In genomic region chr16:48558269-48558915, GRCh38 we compare ENCODE assay signal across 12 cellular contexts. TPM values are rescaled to one million over a fixed set of nuclear protein-coding genes. Genes with fewer than 3 reads are reported as not detected.
DNase-seq lines count a peak whose midpoint lies in the region; ATAC-seq and TF ChIP-seq lines count a peak whose summit lies in the region.
"Had no signal": no experiment of that assay in that cellular context is flagged by ENCODE, and none has a peak within 500 bp of the region (broad histone marks: within the 10 kb centered on the region; RNA-seq: fewer than 3 reads in every experiment).

No MANE protein-coding gene starts in this region.

- peak; percentile 61 for ATAC-seq in naive thymus-derived CD4-positive, alpha-beta T cell
- no peak for ATAC-seq in left lobe of liver
- ATAC-seq in HG02759 (IDR thresholded peaks at IDR 0.05; ENCODE audit: unreplicated experiment), result no peak
- no peak for ATAC-seq in HG02642 (IDR thresholded peaks at IDR 0.05; ENCODE audit: poor library complexity, unreplicated experiment)

- H3K27ac ChIP-seq in coronary artery, result peak overlapping the region in 1 of 2 donors; percentile 44
- no peak overlapping the region for H3K27ac ChIP-seq in naive thymus-derived CD4-positive, alpha-beta T cell (ENCODE audit: low read depth, low read length)
- H3K27ac ChIP-seq: KMS-11, neural progenitor cell, suprapubic skin had no signal

- H3K4me3 ChIP-seq in coronary artery, result peak overlapping the region; percentile 37
- peak overlapping the region; percentile 13 for H3K4me3 ChIP-seq in naive thymus-derived CD4-positive, alpha-beta T cell (ENCODE audit: low read length)
- H3K4me3 ChIP-seq: neural progenitor cell, suprapubic skin had no signal

- H3K4me3 Mint-ChIP-seq in naive thymus-derived CD4-positive, alpha-beta T cell, result peak overlapping the region in 8 of 10 donors; percentile 23 to 66 (median 46)
- H3K4me3 Mint-ChIP-seq: neural progenitor cell had no signal

- POLR2A ChIA-PET in naive thymus-derived CD4-positive, alpha-beta T cell (lab: Charles Lee), result interaction anchor here (0.7 to 1.0 kb wide), 2 partner anchors 45 to 54 kb away, joined by 3 to 5 read pairs; no protein-coding TSS in a partner anchor

- H3K27me3 Mint-ChIP-seq in naive thymus-derived CD4-positive, alpha-beta T cell, result no peaks in the 10 kb centered on the region

- H3K27me3 ChIP-seq in naive thymus-derived CD4-positive, alpha-beta T cell (ENCODE audit: control insufficient read depth in 2 of 2, insufficient read depth in 2 of 2, low read length in 2 of 2), result no peaks in the 10 kb centered on the region
- H3K27me3 ChIP-seq: neural progenitor cell, suprapubic skin had no signal

- H3K4me1 Mint-ChIP-seq in naive thymus-derived CD4-positive, alpha-beta T cell, result peaks cover 42 to 93% (median 83%) of the 10 kb centered on the region in 7 donors

- CTCF ChIA-PET in naive thymus-derived CD4-positive, alpha-beta T cell (lab: Charles Lee), result interaction anchor here (1.3 to 2.2 kb wide), 2 partner anchors 15 to 65 kb away, joined by 3 to 8 read pairs; no protein-coding TSS in a partner anchor

- DNase-seq in AML-193 (lab: John Stamatoyannopoulos, UW) (peak; percentile 79 to 90), NOMO-1 treated with dmso at 0.1 percent for 144 hours (lab: John Stamatoyannopoulos, UW; ENCODE audit: unreplicated experiment) (peak; percentile 49), coronary artery (ENCODE audit: low spot score) (no peak), left lobe of liver (ENCODE audit: low spot score) (no peak), DMS79 (lab: John Stamatoyannopoulos, UW) (no peak)
- no peak for DNase-seq in naive thymus-derived CD4-positive, alpha-beta T cell
- DNase-seq: DMS53 had no signal

- peaks cover 6 to 44% (median 27%) of the 10 kb centered on the region in 5 donors for H3K36me3 Mint-ChIP-seq in naive thymus-derived CD4-positive, alpha-beta T cell

- intact Hi-C loops in naive thymus-derived CD4-positive, alpha-beta T cell (cut with micrococcal nuclease), result loop anchor here (2.0 to 10.0 kb wide), 4 partner anchors 52 to 324 kb away; partner anchors contain the start of gene N4BP1 (in 1 of the 2)

- TF ChIP-seq CTCF in coronary artery (IDR thresholded peaks at IDR 0.05), result no peak

- H3K36me3 ChIP-seq in naive thymus-derived CD4-positive, alpha-beta T cell (ENCODE audit: control insufficient read depth in 2 of 3, insufficient read depth in 3 of 3, low read length in 3 of 3), result peaks cover 0 to 6% (median 5%) of the 10 kb centered on the region in 3 experiments

- H3K27ac Mint-ChIP-seq in naive thymus-derived CD4-positive, alpha-beta T cell, result peak overlapping the region in 8 of 9 donors; percentile 11 to 78 (median 42)
- H3K27ac Mint-ChIP-seq: neural progenitor cell had no signal

- H3K4me1 ChIP-seq in naive thymus-derived CD4-positive, alpha-beta T cell (ENCODE audit: control insufficient read depth in 2 of 2, insufficient read depth in 2 of 2, low read length in 2 of 2), result peaks cover 19 to 24% of the 10 kb centered on the region in 2 donors

- no peaks in the 10 kb centered on the region for H3K9me3 Mint-ChIP-seq in naive thymus-derived CD4-positive, alpha-beta T cell

- no peaks in the 10 kb centered on the region for H3K9me3 ChIP-seq in naive thymus-derived CD4-positive, alpha-beta T cell (ENCODE audit: control insufficient read depth in 2 of 3, low read length in 3 of 3)
- H3K9me3 ChIP-seq: suprapubic skin had no signal

RNA-seq across cellular contexts. Expression of gene N4BP1, which starts 51.6 kb away (rescaled TPM):
- 10 to 100 TPM; 51.5 to 86.0 (median 57.6) TPM for total RNA-seq in naive thymus-derived CD4-positive, alpha-beta T cell
- polyA plus RNA-seq in naive thymus-derived CD4-positive, alpha-beta T cell, result 10 to 100 TPM; 32.7 to 42.2 TPM
- total RNA-seq in left lobe of liver, result 11.6 TPM

Comparison
In these comparisons a context has a peak if more than half of its experiments do, and no peak if none do; other contexts are left out.
1. DNase-seq: peak in AML-193 (2 of 2) and NOMO-1 treated with dmso at 0.1 percent for 144 hours (single experiment); none in coronary artery (single experiment), naive thymus-derived CD4-positive, alpha-beta T cell (0 of 9), left lobe of liver (single experiment) and DMS79 (single experiment).